In the genomic region with DNA sequence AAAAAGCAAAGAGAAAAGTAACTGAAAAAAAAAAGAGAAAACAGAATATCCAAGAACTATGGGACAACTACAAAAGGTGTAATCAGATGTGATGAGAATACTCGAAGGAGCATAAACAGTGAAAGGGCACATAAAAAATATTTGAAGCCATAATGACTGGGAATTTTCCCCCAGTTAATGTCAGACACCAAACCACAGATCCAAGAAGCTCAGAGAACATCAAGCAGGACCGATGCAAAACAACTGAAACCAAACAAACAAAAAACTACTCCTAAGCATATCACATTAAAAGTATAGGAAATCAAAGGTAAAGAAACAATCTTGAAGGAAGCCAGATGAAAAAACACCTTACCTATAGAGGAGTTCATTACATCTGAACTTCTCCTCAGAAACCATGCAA, we compare ENCODE assay signal across 37 cellular contexts. TPM values are rescaled to one million over a fixed set of nuclear protein-coding genes. Genes with fewer than 3 reads are reported as not detected.
"Had no signal": no experiment of that assay in that cellular context is flagged by ENCODE, and none has a peak within 500 bp of the region (broad histone marks: within the 10 kb centered on the region; RNA-seq: fewer than 3 reads in every experiment).

No MANE protein-coding gene starts in this region.

- ATAC-seq: activated naive CD4-positive, alpha-beta T cell treated with anti-CD3 and anti-CD28 coated beads, Interleukin-2, amount 50 U/mL, for 72 hours; activated naive CD8-positive, alpha-beta T cell treated with anti-CD3 and anti-CD28 coated beads, Interleukin-2, amount 50 U/mL, for 24 hours; activated T-cell treated with anti-CD3 and anti-CD28 coated beads, Interleukin-2, amount 50 U/mL, for 4 hours; activated T-cell treated with anti-CD3 and anti-CD28 coated beads, Interleukin-2, amount 50 U/mL, for 72 hours; activated T-helper 17 cell treated with anti-CD3 and anti-CD28 coated beads, Interleukin-2, amount 50 U/mL, for 72 hours; body of pancreas had no signal

- H3K4me3 ChIP-seq: adrenal gland, ascending aorta, body of pancreas, breast epithelium, cardiac muscle cell had no signal

- DNase-seq: activated effector memory CD4-positive, alpha-beta T cell treated with anti-CD3 and anti-CD28 coated beads, Interleukin-2, amount 50 U/mL, for 16 hours; activated effector memory CD4-positive, alpha-beta T cell treated with Interleukin-2 at 50 U/mL for 16 hours; activated gamma-delta T cell; activated gamma-delta T cell treated with Interleukin-2 at 50 U/mL for 16 hours; activated naive CD4-positive, alpha-beta T cell; activated naive CD4-positive, alpha-beta T cell treated with anti-CD3 and anti-CD28 coated beads for 36 hours; activated naive CD4-positive, alpha-beta T cell treated with anti-CD3 and anti-CD28 coated beads, Interleukin-2, amount 10 ng/mL, durations not matched to agents 7 days and 5 days; activated naive CD4-positive, alpha-beta T cell treated with anti-CD3 and anti-CD28 coated beads, Interleukin-2, amount 50 U/mL, for 16 hours; activated naive CD4-positive, alpha-beta T cell treated with Interleukin-2 at 50 U/mL for 16 hours; activated naive CD8-positive, alpha-beta T cell treated with anti-CD3 and anti-CD28 coated beads for 36 hours; activated naive CD8-positive, alpha-beta T cell treated with anti-CD3 and anti-CD28 coated beads, Interleukin-2, amount 10 ng/mL, durations not matched to agents 7 days and 5 days; activated naive CD8-positive, alpha-beta T cell treated with anti-CD3 and anti-CD28 coated beads, Interleukin-2, amount 50 U/mL, for 24 hours; activated T-cell treated with anti-CD3 and anti-CD28 coated beads, Interleukin-2, amount 50 U/mL, for 24 hours; activated T-cell treated with anti-CD3 and anti-CD28 coated beads, Interleukin-2, amount 50 U/mL, for 4 hours; activated T-cell treated with anti-CD3 and anti-CD28 coated beads, Interleukin-2, amount 50 U/mL, for 48 hours; activated T-cell treated with anti-CD3 and anti-CD28 coated beads, Interleukin-2, amount 50 U/mL, for 72 hours; adrenal gland; amniotic stem cell; amygdala; anterior cingulate cortex; aorta; body of pancreas; brain microvascular endothelial cell; caudate nucleus; central memory CD4-positive, alpha-beta T cell; cerebellar nuclear complex had no signal

- H3K27me3 ChIP-seq: adrenal gland, ascending aorta, body of pancreas, brain microvascular endothelial cell, breast epithelium, cardiac muscle cell had no signal

- H3K4me1 ChIP-seq: adrenal gland, ascending aorta, body of pancreas, breast epithelium had no signal

- H3K36me3 Mint-ChIP-seq: activated naive CD4-positive, alpha-beta T cell treated with anti-CD3 and anti-CD28 coated beads, Interleukin-2, amount 10 ng/mL, durations not matched to agents 7 days and 5 days; activated naive CD8-positive, alpha-beta T cell; activated naive CD8-positive, alpha-beta T cell treated with anti-CD3 and anti-CD28 coated beads for 36 hours; activated naive CD8-positive, alpha-beta T cell treated with anti-CD3 and anti-CD28 coated beads, Interleukin-2, amount 10 ng/mL, durations not matched to agents 7 days and 5 days had no signal

- H3K4me3 Mint-ChIP-seq: activated naive CD4-positive, alpha-beta T cell treated with anti-CD3 and anti-CD28 coated beads for 36 hours; activated naive CD4-positive, alpha-beta T cell treated with anti-CD3 and anti-CD28 coated beads, Interleukin-2, amount 10 ng/mL, durations not matched to agents 7 days and 5 days; activated naive CD4-positive, alpha-beta T cell treated with anti-CD3 and anti-CD28 coated beads, Interleukin-2, amount 50 U/mL, for 24 hours; activated naive CD8-positive, alpha-beta T cell; activated naive CD8-positive, alpha-beta T cell treated with anti-CD3 and anti-CD28 coated beads for 36 hours; activated naive CD8-positive, alpha-beta T cell treated with anti-CD3 and anti-CD28 coated beads, Interleukin-2, amount 10 ng/mL, durations not matched to agents 7 days and 5 days; activated naive CD8-positive, alpha-beta T cell treated with anti-CD3 and anti-CD28 coated beads, Interleukin-2, amount 50 U/mL, for 24 hours; activated T-cell treated with anti-CD3 and anti-CD28 coated beads, Interleukin-2, amount 50 U/mL, for 24 hours; activated T-cell treated with anti-CD3 and anti-CD28 coated beads, Interleukin-2, amount 50 U/mL, for 4 hours; activated T-cell treated with anti-CD3 and anti-CD28 coated beads, Interleukin-2, amount 50 U/mL, for 72 hours; activated T-helper 1 cell treated with anti-CD3 and anti-CD28 coated beads, Interleukin-12 subunit alpha, Interleukin-12 subunit beta, Interleukin-2, Interleukin-4 antibody, amounts not matched to agents 30 ng/mL and 10 ng/mL and 1 ng/mL, durations not matched to agents 14 hours and 24 hours and 36 hours; activated T-helper 17 cell treated with anti-CD3 and anti-CD28 coated beads, Interleukin-2, amount 50 U/mL, for 72 hours; brain; central memory CD8-positive, alpha-beta T cell had no signal

- H3K36me3 ChIP-seq: adrenal gland, ascending aorta, brain microvascular endothelial cell, breast epithelium, cardiac muscle cell had no signal

- H3K4me1 Mint-ChIP-seq: activated naive CD4-positive, alpha-beta T cell treated with anti-CD3 and anti-CD28 coated beads, Interleukin-2, amount 10 ng/mL, durations not matched to agents 7 days and 5 days; activated naive CD4-positive, alpha-beta T cell treated with anti-CD3 and anti-CD28 coated beads, Interleukin-2, amount 50 U/mL, for 24 hours; activated naive CD8-positive, alpha-beta T cell treated with anti-CD3 and anti-CD28 coated beads for 36 hours; activated naive CD8-positive, alpha-beta T cell treated with anti-CD3 and anti-CD28 coated beads, Interleukin-2, amount 10 ng/mL, durations not matched to agents 7 days and 5 days; activated naive CD8-positive, alpha-beta T cell treated with anti-CD3 and anti-CD28 coated beads, Interleukin-2, amount 50 U/mL, for 24 hours; activated T-helper 17 cell treated with anti-CD3 and anti-CD28 coated beads, Interleukin-2, amount 50 U/mL, for 72 hours; brain; central memory CD8-positive, alpha-beta T cell had no signal

- H3K27me3 Mint-ChIP-seq: activated naive CD4-positive, alpha-beta T cell treated with anti-CD3 and anti-CD28 coated beads, Interleukin-2, amount 10 ng/mL, durations not matched to agents 7 days and 5 days; central memory CD8-positive, alpha-beta T cell had no signal

- H3K27ac Mint-ChIP-seq: activated naive CD4-positive, alpha-beta T cell treated with anti-CD3 and anti-CD28 coated beads for 36 hours; activated naive CD4-positive, alpha-beta T cell treated with anti-CD3 and anti-CD28 coated beads, Interleukin-2, amount 10 ng/mL, durations not matched to agents 7 days and 5 days; activated naive CD4-positive, alpha-beta T cell treated with anti-CD3 and anti-CD28 coated beads, Interleukin-2, amount 50 U/mL, for 24 hours; activated naive CD4-positive, alpha-beta T cell treated with anti-CD3 and anti-CD28 coated beads, Interleukin-2, amount 50 U/mL, for 72 hours; activated naive CD8-positive, alpha-beta T cell; activated naive CD8-positive, alpha-beta T cell treated with anti-CD3 and anti-CD28 coated beads for 36 hours; activated naive CD8-positive, alpha-beta T cell treated with anti-CD3 and anti-CD28 coated beads, Interleukin-2, amount 10 ng/mL, durations not matched to agents 7 days and 5 days; activated naive CD8-positive, alpha-beta T cell treated with anti-CD3 and anti-CD28 coated beads, Interleukin-2, amount 50 U/mL, for 24 hours; activated T-cell treated with anti-CD3 and anti-CD28 coated beads, Interleukin-2, amount 50 U/mL, for 24 hours; activated T-cell treated with anti-CD3 and anti-CD28 coated beads, Interleukin-2, amount 50 U/mL, for 72 hours; activated T-helper 1 cell treated with anti-CD3 and anti-CD28 coated beads, Interleukin-12 subunit alpha, Interleukin-12 subunit beta, Interleukin-2, Interleukin-4 antibody, amounts not matched to agents 30 ng/mL and 10 ng/mL and 1 ng/mL, durations not matched to agents 14 hours and 24 hours and 36 hours; activated T-helper 17 cell treated with anti-CD3 and anti-CD28 coated beads, Interleukin-2, amount 50 U/mL, for 72 hours; activated T-helper 2 cell treated with anti-CD3 and anti-CD28 coated beads, Interferon-gamma antibody, Interleukin-2, Interleukin-4, amounts not matched to agents 10 μg/mL and 5 μg/mL and 100 μg/mL, durations not matched to agents 14 hours and 24 hours and 36 hours; brain had no signal

- H3K27ac ChIP-seq: adrenal gland, ascending aorta, body of pancreas, brain microvascular endothelial cell, breast epithelium, cardiac muscle cell had no signal

- H3K9me3 ChIP-seq: adrenal gland, body of pancreas had no signal

RNA-seq across cellular contexts. Expression of gene IRX5, which starts 27.6 kb away (rescaled TPM):
- total RNA-seq: activated naive CD4-positive, alpha-beta T cell treated with anti-CD3 and anti-CD28 coated beads for 36 hours; activated naive CD4-positive, alpha-beta T cell treated with anti-CD3 and anti-CD28 coated beads, Interleukin-2, amount 50 U/mL, for 72 hours; activated naive CD8-positive, alpha-beta T cell treated with anti-CD3 and anti-CD28 coated beads for 36 hours; activated naive CD8-positive, alpha-beta T cell treated with anti-CD3 and anti-CD28 coated beads, Interleukin-2, amount 10 ng/mL, durations not matched to agents 7 days and 5 days; activated T-cell treated with anti-CD3 and anti-CD28 coated beads, Interleukin-2, amount 50 U/mL, for 4 hours; ascending aorta had no signal
